Comparison of ENCODE assay signal across 27 cellular contexts in genomic region chr7:136479922-136480321, GRCh38.
"Had no signal": no experiment of that assay in that cellular context is flagged by ENCODE, and none has a peak within 500 bp of the region (broad histone marks: within the 10 kb centered on the region; RNA-seq: fewer than 3 reads in every experiment).

No MANE protein-coding gene starts in this region.

- ATAC-seq: stimulated activated effector memory CD8-positive, alpha-beta T cell treated with anti-CD3 and anti-CD28 coated beads, Interleukin-12 subunit alpha, Interleukin-12 subunit beta, amount 100 ng/mL, for 72 hours; stimulated activated memory B cell treated with anti-CD40 and anti-IgM and Interleukin-4, amounts not matched to agents 10 μg/mL and 1 μg/mL and 100 μg/mL, for 72 hours; stimulated activated naive B cell treated with anti-CD40 and anti-IgM and Interleukin-4, amounts not matched to agents 10 μg/mL and 1 μg/mL and 100 μg/mL, for 72 hours; stimulated activated naive CD8-positive, alpha-beta T cell treated with anti-CD3 and anti-CD28 coated beads, Interleukin-15, amount 100 ng/mL, for 72 hours; stimulated activated naive CD8-positive, alpha-beta T cell treated with anti-CD3 and anti-CD28 coated beads, Interleukin-15, Interleukin-2, amounts not matched to agents 100 U/mL and 50 U/mL, for 24 hours; upper lobe of right lung had no signal

- H3K4me3 ChIP-seq: stomach, suprapubic skin, testis, thoracic aorta, thyroid gland, tibial artery, tibial nerve, transverse colon, upper lobe of left lung, upper lobe of right lung, uterus, vagina had no signal

- H3K27ac ChIP-seq: stomach, suprapubic skin, testis, thoracic aorta, thyroid gland, tibial artery, tibial nerve, transverse colon, upper lobe of left lung, upper lobe of right lung, uterus, vagina had no signal

- H3K9me3 ChIP-seq: testis, thoracic aorta, thyroid gland, tibial artery, upper lobe of right lung, uterus, vagina had no signal

- H3K4me1 ChIP-seq: stomach, suprapubic skin, testis, thyroid gland, tibial artery, tibial nerve, transverse colon, upper lobe of left lung, upper lobe of right lung, uterus, vagina had no signal

- H3K27me3 ChIP-seq: stomach, suprapubic skin, testis, thyroid gland, tibial artery, tibial nerve, transverse colon, upper lobe of left lung, upper lobe of right lung, uterus, vagina had no signal

- DNase-seq: stimulated activated CD4-positive, alpha-beta T cell treated with anti-CD3 and anti-CD28 coated beads, Interleukin-2, amount 100 ng/mL, for 48 hours; stimulated activated CD4-positive, alpha-beta T cell treated with anti-CD3 and anti-CD28 coated beads, Interleukin-4, amount 100 ng/mL, for 1 hour; stimulated activated CD4-positive, alpha-beta T cell treated with anti-CD3 and anti-CD28 coated beads, Interleukin-4, amount 100 ng/mL, for 24 hours; stimulated activated CD4-positive, alpha-beta T cell treated with anti-CD3 and anti-CD28 coated beads, Interleukin-4, amount 100 ng/mL, for 4 hours; stimulated activated CD8-positive, alpha-beta memory T cell treated with anti-CD3 and anti-CD28 coated beads, Interleukin-4, amount 100 ng/mL, for 48 hours; stimulated activated naive B cell treated with anti-CD40 and anti-IgM and Interleukin-4, amounts not matched to agents 10 μg/mL and 1 μg/mL and 100 μg/mL, for 72 hours; stimulated activated naive CD4-positive, alpha-beta T cell; stimulated activated naive CD4-positive, alpha-beta T cell treated with Interleukin-2 at 50 U/mL for 16 hours; stimulated activated naive CD8-positive, alpha-beta T cell treated with anti-CD3 and anti-CD28 coated beads, Interleukin-15, amount 100 ng/mL, for 72 hours; stimulated activated naive CD8-positive, alpha-beta T cell treated with anti-CD3 and anti-CD28 coated beads, Interleukin-15, Interleukin-2, amounts not matched to agents 100 U/mL and 50 U/mL, for 24 hours; stomach; substantia nigra; testis; thyroid gland; tibial artery; transverse colon; trophoblast cell; upper lobe of left lung; upper lobe of right lung; uterus had no signal

- H3K36me3 ChIP-seq: stomach, suprapubic skin, thoracic aorta, thyroid gland, tibial artery, tibial nerve, transverse colon, upper lobe of left lung, upper lobe of right lung, uterus, vagina had no signal

- FAIRE-seq: urothelium cell line had no signal
